1 cellular context compared by ENCODE assay signal in the genomic region with DNA sequence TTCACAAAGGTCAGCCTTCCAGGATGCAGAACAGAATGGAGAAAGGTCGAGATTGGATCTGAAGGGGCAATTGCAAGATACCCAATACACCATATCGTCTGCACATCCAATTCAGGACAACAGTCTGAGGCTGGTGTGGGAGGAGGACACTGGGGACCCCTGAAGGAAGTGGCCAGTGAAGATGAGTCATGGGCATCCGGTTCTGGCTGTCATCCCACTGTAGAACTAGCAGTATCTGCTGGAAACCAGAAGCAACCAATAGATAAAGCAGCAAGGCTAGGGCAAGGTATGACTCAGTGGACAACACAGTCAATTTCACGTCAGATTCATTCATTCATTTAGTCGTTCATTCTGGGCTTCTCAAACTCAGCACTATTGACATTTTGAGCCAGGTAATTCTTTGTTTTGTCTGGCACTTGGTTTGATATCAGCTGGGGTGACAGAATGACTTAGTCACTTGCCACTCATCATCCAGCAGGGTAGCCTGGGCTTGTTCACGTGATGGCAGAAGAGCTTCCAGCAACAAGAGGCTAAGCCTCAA.
TF ChIP-seq lines count a peak whose summit lies in the region.

No MANE protein-coding gene starts in this region.

TF ChIP-seq in K562, 482 proteins besides CTCF, POLR2A, EP300 and RAD21 (continued from another document and continues in another):
- no peak for TF ChIP-seq ZNF609 (CRISPR knock-in tag; IDR thresholded peaks at IDR 0.05; ENCODE audit: borderline replicate concordance)
- no peak for TF ChIP-seq ESRRB (CRISPR knock-in tag; IDR thresholded peaks at IDR 0.05; ENCODE audit: borderline replicate concordance)
- TF ChIP-seq ELF4 (CRISPR knock-in tag; IDR thresholded peaks at IDR 0.05) = no peak
- TF ChIP-seq TRIM24 (IDR thresholded peaks at IDR 0.05) = peak; percentile 78 to 88; a peak in 3 of 4 replicates
- no peak for TF ChIP-seq FOXJ3 (CRISPR knock-in tag; IDR thresholded peaks at IDR 0.05)
- TF ChIP-seq, protein P1, sequence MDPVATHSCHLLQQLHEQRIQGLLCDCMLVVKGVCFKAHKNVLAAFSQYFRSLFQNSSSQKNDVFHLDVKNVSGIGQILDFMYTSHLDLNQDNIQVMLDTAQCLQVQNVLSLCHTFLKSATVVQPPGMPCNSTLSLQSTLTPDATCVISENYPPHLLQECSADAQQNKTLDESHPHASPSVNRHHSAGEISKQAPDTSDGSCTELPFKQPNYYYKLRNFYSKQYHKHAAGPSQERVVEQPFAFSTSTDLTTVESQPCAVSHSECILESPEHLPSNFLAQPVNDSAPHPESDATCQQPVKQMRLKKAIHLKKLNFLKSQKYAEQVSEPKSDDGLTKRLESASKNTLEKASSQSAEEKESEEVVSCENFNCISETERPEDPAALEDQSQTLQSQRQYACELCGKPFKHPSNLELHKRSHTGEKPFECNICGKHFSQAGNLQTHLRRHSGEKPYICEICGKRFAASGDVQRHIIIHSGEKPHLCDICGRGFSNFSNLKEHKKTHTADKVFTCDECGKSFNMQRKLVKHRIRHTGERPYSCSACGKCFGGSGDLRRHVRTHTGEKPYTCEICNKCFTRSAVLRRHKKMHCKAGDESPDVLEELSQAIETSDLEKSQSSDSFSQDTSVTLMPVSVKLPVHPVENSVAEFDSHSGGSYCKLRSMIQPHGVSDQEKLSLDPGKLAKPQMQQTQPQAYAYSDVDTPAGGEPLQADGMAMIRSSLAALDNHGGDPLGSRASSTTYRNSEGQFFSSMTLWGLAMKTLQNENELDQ (CRISPR knock-in tag; IDR thresholded peaks at IDR 0.05; ENCODE audit: borderline replicate concordance) = no peak
- TF ChIP-seq JUN (IDR thresholded peaks at IDR 0.05; ENCODE audit: borderline replicate concordance, low read depth, low read length) = peak; percentile 97
- TF ChIP-seq JUN (CRISPR knock-in tag; IDR thresholded peaks at IDR 0.05; ENCODE audit: borderline replicate concordance) = no peak
- no peak for TF ChIP-seq ZNF764 (CRISPR knock-in tag; IDR thresholded peaks at IDR 0.05; ENCODE audit: low read depth)
- peak; percentile 72; the same call in 1 of the 2 replicates for TF ChIP-seq C11orf30 (IDR thresholded peaks at IDR 0.05; ENCODE audit: low read depth)
- TF ChIP-seq, protein P2, sequence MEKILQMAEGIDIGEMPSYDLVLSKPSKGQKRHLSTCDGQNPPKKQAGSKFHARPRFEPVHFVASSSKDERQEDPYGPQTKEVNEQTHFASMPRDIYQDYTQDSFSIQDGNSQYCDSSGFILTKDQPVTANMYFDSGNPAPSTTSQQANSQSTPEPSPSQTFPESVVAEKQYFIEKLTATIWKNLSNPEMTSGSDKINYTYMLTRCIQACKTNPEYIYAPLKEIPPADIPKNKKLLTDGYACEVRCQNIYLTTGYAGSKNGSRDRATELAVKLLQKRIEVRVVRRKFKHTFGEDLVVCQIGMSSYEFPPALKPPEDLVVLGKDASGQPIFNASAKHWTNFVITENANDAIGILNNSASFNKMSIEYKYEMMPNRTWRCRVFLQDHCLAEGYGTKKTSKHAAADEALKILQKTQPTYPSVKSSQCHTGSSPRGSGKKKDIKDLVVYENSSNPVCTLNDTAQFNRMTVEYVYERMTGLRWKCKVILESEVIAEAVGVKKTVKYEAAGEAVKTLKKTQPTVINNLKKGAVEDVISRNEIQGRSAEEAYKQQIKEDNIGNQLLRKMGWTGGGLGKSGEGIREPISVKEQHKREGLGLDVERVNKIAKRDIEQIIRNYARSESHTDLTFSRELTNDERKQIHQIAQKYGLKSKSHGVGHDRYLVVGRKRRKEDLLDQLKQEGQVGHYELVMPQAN (IDR thresholded peaks at IDR 0.05; ENCODE audit: borderline replicate concordance) = no peak
- TF ChIP-seq ZNF766 (CRISPR knock-in tag; conservative IDR thresholded peaks at IDR 0.05) = no peak
- TF ChIP-seq RERE (CRISPR knock-in tag; IDR thresholded peaks at IDR 0.05; ENCODE audit: borderline replicate concordance) = no peak
- TF ChIP-seq GATAD2B (IDR thresholded peaks at IDR 0.05; ENCODE audit: borderline replicate concordance) = peak; percentile 80; the same call in 1 of the 2 replicates
- TF ChIP-seq KDM5B (IDR thresholded peaks at IDR 0.05; ENCODE audit: insufficient replicate concordance, low read depth, low read length) = no peak
- TF ChIP-seq ZNF165 (CRISPR knock-in tag; IDR thresholded peaks at IDR 0.05; ENCODE audit: borderline replicate concordance) = no peak
- TF ChIP-seq, protein P3, sequence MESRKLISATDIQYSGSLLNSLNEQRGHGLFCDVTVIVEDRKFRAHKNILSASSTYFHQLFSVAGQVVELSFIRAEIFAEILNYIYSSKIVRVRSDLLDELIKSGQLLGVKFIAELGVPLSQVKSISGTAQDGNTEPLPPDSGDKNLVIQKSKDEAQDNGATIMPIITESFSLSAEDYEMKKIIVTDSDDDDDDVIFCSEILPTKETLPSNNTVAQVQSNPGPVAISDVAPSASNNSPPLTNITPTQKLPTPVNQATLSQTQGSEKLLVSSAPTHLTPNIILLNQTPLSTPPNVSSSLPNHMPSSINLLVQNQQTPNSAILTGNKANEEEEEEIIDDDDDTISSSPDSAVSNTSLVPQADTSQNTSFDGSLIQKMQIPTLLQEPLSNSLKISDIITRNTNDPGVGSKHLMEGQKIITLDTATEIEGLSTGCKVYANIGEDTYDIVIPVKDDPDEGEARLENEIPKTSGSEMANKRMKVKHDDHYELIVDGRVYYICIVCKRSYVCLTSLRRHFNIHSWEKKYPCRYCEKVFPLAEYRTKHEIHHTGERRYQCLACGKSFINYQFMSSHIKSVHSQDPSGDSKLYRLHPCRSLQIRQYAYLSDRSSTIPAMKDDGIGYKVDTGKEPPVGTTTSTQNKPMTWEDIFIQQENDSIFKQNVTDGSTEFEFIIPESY (CRISPR knock-in tag; IDR thresholded peaks at IDR 0.05) = no peak
- no peak for TF ChIP-seq NR4A1 (CRISPR knock-in tag; IDR thresholded peaks at IDR 0.05)
- peak; percentile 38; the same call in 1 of the 2 replicates for TF ChIP-seq NR4A1 (tag; IDR thresholded peaks at IDR 0.05)
- no peak for TF ChIP-seq NBN (IDR thresholded peaks at IDR 0.05; ENCODE audit: low read depth)
- TF ChIP-seq ATF1 (CRISPR knock-in tag; IDR thresholded peaks at IDR 0.05) = no peak
- TF ChIP-seq ATF1 (tag; IDR thresholded peaks at IDR 0.05) = peak; percentile 60
- no peak for TF ChIP-seq TCF7 (IDR thresholded peaks at IDR 0.05; ENCODE audit: borderline replicate concordance)
- peak; percentile 46 for TF ChIP-seq SMAD1 (IDR thresholded peaks at IDR 0.05; ENCODE audit: low read depth, low read length, partially characterized antibody)
- TF ChIP-seq CBX3 (IDR thresholded peaks at IDR 0.05; ENCODE audit: borderline replicate concordance in 1 of 2, low read length in 2 of 2) = no peak
- TF ChIP-seq JUND (IDR thresholded peaks at IDR 0.05; ENCODE audit: borderline replicate concordance, low read depth, low read length) = peak; percentile 99
- peak; percentile 97 for TF ChIP-seq JUND (tag; IDR thresholded peaks at IDR 0.05; ENCODE audit: borderline replicate concordance, low read depth, low read length)
- TF ChIP-seq ZNF431 (CRISPR knock-in tag; IDR thresholded peaks at IDR 0.05) = no peak
- no peak for TF ChIP-seq HDAC8 (tag; IDR thresholded peaks at IDR 0.05)
- TF ChIP-seq ZNF695 (CRISPR knock-in tag; IDR thresholded peaks at IDR 0.05) = no peak
- peak; percentile 68 for TF ChIP-seq LEF1 (IDR thresholded peaks at IDR 0.05)
- peak; percentile 80 for TF ChIP-seq SOX6 (IDR thresholded peaks at IDR 0.05)
- 0 out of 2 replicates have a peak, but pooled peaks have one; percentile 11 for TF ChIP-seq MAFF (IDR thresholded peaks at IDR 0.05; ENCODE audit: low read length)
- no peak for TF ChIP-seq HMG20B (CRISPR knock-in tag; IDR thresholded peaks at IDR 0.05)
- TF ChIP-seq, protein P4, sequence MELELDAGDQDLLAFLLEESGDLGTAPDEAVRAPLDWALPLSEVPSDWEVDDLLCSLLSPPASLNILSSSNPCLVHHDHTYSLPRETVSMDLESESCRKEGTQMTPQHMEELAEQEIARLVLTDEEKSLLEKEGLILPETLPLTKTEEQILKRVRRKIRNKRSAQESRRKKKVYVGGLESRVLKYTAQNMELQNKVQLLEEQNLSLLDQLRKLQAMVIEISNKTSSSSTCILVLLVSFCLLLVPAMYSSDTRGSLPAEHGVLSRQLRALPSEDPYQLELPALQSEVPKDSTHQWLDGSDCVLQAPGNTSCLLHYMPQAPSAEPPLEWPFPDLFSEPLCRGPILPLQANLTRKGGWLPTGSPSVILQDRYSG (tag; conservative IDR thresholded peaks at IDR 0.05; ENCODE audit: low read depth) = no peak
- no peak for TF ChIP-seq PURB (CRISPR knock-in tag; IDR thresholded peaks at IDR 0.05; ENCODE audit: low read depth)
- TF ChIP-seq BRD9 (IDR thresholded peaks at IDR 0.05; ENCODE audit: low read depth, partially characterized antibody) = peak; percentile 73
- TF ChIP-seq ZSCAN29 (IDR thresholded peaks at IDR 0.05) = no peak
- no peak for TF ChIP-seq ZNF324 (CRISPR knock-in tag; IDR thresholded peaks at IDR 0.05)
